In the genomic region with DNA sequence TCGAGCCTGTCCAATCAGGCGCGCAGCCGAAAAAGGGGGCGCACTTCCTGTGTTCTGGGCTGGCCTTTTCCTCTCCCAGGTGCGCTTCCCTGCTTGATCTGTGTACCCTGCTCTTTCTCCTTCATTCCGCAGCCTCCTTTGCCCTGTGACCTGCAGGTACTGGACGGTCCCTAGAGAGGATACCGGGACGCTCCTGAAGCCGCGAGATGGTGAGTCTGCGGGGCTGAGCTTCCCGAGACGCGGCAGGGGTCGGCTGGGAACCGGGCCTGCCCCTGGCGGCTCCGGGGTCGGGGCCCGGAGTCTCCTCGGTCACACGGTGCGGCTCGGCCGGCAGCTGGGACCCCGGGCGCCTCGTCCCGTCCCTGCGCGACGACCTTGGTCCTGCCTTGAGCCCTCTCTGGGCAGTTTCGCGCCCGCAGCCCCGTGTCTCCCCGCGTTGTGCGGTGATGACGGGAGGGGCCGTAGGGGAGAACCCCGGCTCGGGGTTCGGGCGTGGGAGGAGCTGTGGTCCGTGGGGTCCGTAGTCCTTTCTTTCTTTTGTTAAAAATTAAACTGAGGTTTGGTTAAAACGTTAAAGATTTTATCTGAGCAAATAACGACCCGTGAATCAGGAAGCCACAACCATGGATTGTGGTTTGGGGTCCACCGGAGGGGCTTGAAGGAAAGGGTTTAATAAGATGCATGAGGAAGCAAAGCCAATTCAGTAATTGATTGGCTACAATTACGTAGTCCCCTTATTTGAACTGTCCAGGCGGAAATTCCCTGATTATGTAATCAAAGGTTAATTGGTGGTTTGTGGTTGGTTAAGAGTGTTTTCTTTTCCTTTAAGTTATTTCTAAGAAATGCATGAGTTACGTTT, we compare ENCODE assay signal across 1 cellular context.
A peak's percentile ranks its signal among the peaks of the same experiment; 100 is the strongest.
TF ChIP-seq lines count a peak whose summit lies in the region.

No MANE protein-coding gene starts in this region.

TF ChIP-seq in HepG2, 621 proteins besides CTCF, POLR2A, EP300 and RAD21 (continued from another document and continues in another):
- 0 out of 2 replicates have a peak, but pooled peaks have one; percentile 82 for TF ChIP-seq ZSCAN21 (CRISPR knock-in tag; IDR thresholded peaks at IDR 0.05; ENCODE audit: borderline replicate concordance)
- TF ChIP-seq, protein P1, sequence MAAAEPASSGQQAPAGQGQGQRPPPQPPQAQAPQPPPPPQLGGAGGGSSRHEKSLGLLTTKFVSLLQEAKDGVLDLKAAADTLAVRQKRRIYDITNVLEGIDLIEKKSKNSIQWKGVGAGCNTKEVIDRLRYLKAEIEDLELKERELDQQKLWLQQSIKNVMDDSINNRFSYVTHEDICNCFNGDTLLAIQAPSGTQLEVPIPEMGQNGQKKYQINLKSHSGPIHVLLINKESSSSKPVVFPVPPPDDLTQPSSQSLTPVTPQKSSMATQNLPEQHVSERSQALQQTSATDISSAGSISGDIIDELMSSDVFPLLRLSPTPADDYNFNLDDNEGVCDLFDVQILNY (CRISPR knock-in tag; conservative IDR thresholded peaks at IDR 0.05) = peak; percentile 58; the same call in 1 of the 2 replicates
- TF ChIP-seq ZNF558 (CRISPR knock-in tag; IDR thresholded peaks at IDR 0.05; ENCODE audit: borderline replicate concordance) = no peak; the same call in none of the 2 replicates
- TF ChIP-seq, protein P2, sequence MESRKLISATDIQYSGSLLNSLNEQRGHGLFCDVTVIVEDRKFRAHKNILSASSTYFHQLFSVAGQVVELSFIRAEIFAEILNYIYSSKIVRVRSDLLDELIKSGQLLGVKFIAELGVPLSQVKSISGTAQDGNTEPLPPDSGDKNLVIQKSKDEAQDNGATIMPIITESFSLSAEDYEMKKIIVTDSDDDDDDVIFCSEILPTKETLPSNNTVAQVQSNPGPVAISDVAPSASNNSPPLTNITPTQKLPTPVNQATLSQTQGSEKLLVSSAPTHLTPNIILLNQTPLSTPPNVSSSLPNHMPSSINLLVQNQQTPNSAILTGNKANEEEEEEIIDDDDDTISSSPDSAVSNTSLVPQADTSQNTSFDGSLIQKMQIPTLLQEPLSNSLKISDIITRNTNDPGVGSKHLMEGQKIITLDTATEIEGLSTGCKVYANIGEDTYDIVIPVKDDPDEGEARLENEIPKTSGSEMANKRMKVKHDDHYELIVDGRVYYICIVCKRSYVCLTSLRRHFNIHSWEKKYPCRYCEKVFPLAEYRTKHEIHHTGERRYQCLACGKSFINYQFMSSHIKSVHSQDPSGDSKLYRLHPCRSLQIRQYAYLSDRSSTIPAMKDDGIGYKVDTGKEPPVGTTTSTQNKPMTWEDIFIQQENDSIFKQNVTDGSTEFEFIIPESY (CRISPR knock-in tag; IDR thresholded peaks at IDR 0.05) = no peak
- TF ChIP-seq, protein P3, sequence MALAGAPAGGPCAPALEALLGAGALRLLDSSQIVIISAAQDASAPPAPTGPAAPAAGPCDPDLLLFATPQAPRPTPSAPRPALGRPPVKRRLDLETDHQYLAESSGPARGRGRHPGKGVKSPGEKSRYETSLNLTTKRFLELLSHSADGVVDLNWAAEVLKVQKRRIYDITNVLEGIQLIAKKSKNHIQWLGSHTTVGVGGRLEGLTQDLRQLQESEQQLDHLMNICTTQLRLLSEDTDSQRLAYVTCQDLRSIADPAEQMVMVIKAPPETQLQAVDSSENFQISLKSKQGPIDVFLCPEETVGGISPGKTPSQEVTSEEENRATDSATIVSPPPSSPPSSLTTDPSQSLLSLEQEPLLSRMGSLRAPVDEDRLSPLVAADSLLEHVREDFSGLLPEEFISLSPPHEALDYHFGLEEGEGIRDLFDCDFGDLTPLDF (CRISPR knock-in tag; IDR thresholded peaks at IDR 0.05) = peak; percentile 60; the same call in 1 of the 2 replicates
- peak; percentile 88; the same call in 1 of the 2 replicates for TF ChIP-seq ZSCAN31 (CRISPR knock-in tag; IDR thresholded peaks at IDR 0.05; ENCODE audit: low read depth)
- TF ChIP-seq, protein P4, sequence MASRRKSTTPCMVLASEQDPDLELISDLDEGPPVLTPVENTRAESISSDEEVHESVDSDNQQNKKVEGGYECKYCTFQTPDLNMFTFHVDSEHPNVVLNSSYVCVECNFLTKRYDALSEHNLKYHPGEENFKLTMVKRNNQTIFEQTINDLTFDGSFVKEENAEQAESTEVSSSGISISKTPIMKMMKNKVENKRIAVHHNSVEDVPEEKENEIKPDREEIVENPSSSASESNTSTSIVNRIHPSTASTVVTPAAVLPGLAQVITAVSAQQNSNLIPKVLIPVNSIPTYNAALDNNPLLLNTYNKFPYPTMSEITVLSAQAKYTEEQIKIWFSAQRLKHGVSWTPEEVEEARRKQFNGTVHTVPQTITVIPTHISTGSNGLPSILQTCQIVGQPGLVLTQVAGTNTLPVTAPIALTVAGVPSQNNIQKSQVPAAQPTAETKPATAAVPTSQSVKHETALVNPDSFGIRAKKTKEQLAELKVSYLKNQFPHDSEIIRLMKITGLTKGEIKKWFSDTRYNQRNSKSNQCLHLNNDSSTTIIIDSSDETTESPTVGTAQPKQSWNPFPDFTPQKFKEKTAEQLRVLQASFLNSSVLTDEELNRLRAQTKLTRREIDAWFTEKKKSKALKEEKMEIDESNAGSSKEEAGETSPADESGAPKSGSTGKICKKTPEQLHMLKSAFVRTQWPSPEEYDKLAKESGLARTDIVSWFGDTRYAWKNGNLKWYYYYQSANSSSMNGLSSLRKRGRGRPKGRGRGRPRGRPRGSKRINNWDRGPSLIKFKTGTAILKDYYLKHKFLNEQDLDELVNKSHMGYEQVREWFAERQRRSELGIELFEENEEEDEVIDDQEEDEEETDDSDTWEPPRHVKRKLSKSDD (CRISPR knock-in tag; IDR thresholded peaks at IDR 0.05; ENCODE audit: low read depth) = peak; percentile 73; the same call in 1 of the 2 replicates
- no peak for TF ChIP-seq ZNF383 (CRISPR knock-in tag; IDR thresholded peaks at IDR 0.05; ENCODE audit: borderline replicate concordance)
- TF ChIP-seq ZNF747 (CRISPR knock-in tag; IDR thresholded peaks at IDR 0.05; ENCODE audit: borderline replicate concordance) = peak; percentile 90; the same call in 1 of the 2 replicates
- no peak; the same call in 1 of the 2 replicates for TF ChIP-seq ZNF569 (CRISPR knock-in tag; IDR thresholded peaks at IDR 0.05; ENCODE audit: borderline replicate concordance)
- peak; percentile 74; the same call in 1 of the 2 replicates for TF ChIP-seq DR1 (CRISPR knock-in tag; IDR thresholded peaks at IDR 0.05)
- peak; percentile 73 for TF ChIP-seq TCF7 (IDR thresholded peaks at IDR 0.05; ENCODE audit: low read depth)
- 0 out of 2 replicates have a peak, but pooled peaks have one; percentile 77 for TF ChIP-seq ZNF20 (CRISPR knock-in tag; IDR thresholded peaks at IDR 0.05)
- no peak for TF ChIP-seq ZNF530 (CRISPR knock-in tag; IDR thresholded peaks at IDR 0.05; ENCODE audit: low read depth)
- TF ChIP-seq CBFB (CRISPR knock-in tag; IDR thresholded peaks at IDR 0.05) = peak; percentile 96
- TF ChIP-seq, protein P5, sequence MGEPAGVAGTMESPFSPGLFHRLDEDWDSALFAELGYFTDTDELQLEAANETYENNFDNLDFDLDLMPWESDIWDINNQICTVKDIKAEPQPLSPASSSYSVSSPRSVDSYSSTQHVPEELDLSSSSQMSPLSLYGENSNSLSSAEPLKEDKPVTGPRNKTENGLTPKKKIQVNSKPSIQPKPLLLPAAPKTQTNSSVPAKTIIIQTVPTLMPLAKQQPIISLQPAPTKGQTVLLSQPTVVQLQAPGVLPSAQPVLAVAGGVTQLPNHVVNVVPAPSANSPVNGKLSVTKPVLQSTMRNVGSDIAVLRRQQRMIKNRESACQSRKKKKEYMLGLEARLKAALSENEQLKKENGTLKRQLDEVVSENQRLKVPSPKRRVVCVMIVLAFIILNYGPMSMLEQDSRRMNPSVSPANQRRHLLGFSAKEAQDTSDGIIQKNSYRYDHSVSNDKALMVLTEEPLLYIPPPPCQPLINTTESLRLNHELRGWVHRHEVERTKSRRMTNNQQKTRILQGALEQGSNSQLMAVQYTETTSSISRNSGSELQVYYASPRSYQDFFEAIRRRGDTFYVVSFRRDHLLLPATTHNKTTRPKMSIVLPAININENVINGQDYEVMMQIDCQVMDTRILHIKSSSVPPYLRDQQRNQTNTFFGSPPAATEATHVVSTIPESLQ (CRISPR knock-in tag; conservative IDR thresholded peaks at IDR 0.05) = peak; percentile 22
- TF ChIP-seq ONECUT2 (CRISPR knock-in tag; IDR thresholded peaks at IDR 0.05) = peak; percentile 75
- TF ChIP-seq, protein P6, sequence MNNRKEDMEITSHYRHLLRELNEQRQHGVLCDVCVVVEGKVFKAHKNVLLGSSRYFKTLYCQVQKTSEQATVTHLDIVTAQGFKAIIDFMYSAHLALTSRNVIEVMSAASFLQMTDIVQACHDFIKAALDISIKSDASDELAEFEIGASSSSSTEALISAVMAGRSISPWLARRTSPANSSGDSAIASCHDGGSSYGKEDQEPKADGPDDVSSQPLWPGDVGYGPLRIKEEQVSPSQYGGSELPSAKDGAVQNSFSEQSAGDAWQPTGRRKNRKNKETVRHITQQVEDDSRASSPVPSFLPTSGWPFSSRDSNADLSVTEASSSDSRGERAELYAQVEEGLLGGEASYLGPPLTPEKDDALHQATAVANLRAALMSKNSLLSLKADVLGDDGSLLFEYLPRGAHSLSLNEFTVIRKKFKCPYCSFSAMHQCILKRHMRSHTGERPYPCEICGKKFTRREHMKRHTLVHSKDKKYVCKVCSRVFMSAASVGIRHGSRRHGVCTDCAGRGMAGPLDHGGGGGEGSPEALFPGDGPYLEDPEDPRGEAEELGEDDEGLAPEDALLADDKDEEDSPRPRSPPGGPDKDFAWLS (CRISPR knock-in tag; IDR thresholded peaks at IDR 0.05; ENCODE audit: borderline replicate concordance) = no peak; the same call in 1 of the 2 replicates
- TF ChIP-seq, protein P7, sequence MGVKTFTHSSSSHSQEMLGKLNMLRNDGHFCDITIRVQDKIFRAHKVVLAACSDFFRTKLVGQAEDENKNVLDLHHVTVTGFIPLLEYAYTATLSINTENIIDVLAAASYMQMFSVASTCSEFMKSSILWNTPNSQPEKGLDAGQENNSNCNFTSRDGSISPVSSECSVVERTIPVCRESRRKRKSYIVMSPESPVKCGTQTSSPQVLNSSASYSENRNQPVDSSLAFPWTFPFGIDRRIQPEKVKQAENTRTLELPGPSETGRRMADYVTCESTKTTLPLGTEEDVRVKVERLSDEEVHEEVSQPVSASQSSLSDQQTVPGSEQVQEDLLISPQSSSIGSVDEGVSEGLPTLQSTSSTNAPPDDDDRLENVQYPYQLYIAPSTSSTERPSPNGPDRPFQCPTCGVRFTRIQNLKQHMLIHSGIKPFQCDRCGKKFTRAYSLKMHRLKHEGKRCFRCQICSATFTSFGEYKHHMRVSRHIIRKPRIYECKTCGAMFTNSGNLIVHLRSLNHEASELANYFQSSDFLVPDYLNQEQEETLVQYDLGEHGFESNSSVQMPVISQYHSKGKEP (CRISPR knock-in tag; IDR thresholded peaks at IDR 0.05) = 0 out of 2 replicates have a peak, but pooled peaks have one; percentile 38
- peak; percentile 92 for TF ChIP-seq ZNF256 (CRISPR knock-in tag; conservative IDR thresholded peaks at IDR 0.05)
- TF ChIP-seq CENPX (CRISPR knock-in tag; IDR thresholded peaks at IDR 0.05) = no peak
- peak; percentile 85 for TF ChIP-seq TAF15 (IDR thresholded peaks at IDR 0.05; ENCODE audit: low read depth, low read length, poor library complexity, severe bottlenecking)
- TF ChIP-seq ZNF792 (CRISPR knock-in tag; IDR thresholded peaks at IDR 0.05) = peak; percentile 69; the same call in 1 of the 2 replicates
- no peak; the same call in 1 of the 2 replicates for TF ChIP-seq JUNB (CRISPR knock-in tag; IDR thresholded peaks at IDR 0.05; ENCODE audit: borderline replicate concordance)
- TF ChIP-seq, protein P8, sequence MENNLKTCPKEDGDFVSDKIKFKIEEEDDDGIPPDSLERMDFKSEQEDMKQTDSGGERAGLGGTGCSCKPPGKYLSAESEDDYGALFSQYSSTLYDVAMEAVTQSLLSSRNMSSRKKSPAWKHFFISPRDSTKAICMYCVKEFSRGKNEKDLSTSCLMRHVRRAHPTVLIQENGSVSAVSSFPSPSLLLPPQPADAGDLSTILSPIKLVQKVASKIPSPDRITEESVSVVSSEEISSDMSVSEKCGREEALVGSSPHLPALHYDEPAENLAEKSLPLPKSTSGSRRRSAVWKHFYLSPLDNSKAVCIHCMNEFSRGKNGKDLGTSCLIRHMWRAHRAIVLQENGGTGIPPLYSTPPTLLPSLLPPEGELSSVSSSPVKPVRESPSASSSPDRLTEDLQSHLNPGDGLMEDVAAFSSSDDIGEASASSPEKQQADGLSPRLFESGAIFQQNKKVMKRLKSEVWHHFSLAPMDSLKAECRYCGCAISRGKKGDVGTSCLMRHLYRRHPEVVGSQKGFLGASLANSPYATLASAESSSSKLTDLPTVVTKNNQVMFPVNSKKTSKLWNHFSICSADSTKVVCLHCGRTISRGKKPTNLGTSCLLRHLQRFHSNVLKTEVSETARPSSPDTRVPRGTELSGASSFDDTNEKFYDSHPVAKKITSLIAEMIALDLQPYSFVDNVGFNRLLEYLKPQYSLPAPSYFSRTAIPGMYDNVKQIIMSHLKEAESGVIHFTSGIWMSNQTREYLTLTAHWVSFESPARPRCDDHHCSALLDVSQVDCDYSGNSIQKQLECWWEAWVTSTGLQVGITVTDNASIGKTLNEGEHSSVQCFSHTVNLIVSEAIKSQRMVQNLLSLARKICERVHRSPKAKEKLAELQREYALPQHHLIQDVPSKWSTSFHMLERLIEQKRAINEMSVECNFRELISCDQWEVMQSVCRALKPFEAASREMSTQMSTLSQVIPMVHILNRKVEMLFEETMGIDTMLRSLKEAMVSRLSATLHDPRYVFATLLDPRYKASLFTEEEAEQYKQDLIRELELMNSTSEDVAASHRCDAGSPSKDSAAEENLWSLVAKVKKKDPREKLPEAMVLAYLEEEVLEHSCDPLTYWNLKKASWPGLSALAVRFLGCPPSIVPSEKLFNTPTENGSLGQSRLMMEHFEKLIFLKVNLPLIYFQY (CRISPR knock-in tag; IDR thresholded peaks at IDR 0.05; ENCODE audit: borderline replicate concordance) = peak; percentile 78
- TF ChIP-seq, protein P9, sequence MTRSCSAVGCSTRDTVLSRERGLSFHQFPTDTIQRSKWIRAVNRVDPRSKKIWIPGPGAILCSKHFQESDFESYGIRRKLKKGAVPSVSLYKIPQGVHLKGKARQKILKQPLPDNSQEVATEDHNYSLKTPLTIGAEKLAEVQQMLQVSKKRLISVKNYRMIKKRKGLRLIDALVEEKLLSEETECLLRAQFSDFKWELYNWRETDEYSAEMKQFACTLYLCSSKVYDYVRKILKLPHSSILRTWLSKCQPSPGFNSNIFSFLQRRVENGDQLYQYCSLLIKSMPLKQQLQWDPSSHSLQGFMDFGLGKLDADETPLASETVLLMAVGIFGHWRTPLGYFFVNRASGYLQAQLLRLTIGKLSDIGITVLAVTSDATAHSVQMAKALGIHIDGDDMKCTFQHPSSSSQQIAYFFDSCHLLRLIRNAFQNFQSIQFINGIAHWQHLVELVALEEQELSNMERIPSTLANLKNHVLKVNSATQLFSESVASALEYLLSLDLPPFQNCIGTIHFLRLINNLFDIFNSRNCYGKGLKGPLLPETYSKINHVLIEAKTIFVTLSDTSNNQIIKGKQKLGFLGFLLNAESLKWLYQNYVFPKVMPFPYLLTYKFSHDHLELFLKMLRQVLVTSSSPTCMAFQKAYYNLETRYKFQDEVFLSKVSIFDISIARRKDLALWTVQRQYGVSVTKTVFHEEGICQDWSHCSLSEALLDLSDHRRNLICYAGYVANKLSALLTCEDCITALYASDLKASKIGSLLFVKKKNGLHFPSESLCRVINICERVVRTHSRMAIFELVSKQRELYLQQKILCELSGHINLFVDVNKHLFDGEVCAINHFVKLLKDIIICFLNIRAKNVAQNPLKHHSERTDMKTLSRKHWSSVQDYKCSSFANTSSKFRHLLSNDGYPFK (CRISPR knock-in tag; IDR thresholded peaks at IDR 0.05; ENCODE audit: borderline replicate concordance) = peak; percentile 79; the same call in 1 of the 2 replicates
- TF ChIP-seq ZNF556 (CRISPR knock-in tag; IDR thresholded peaks at IDR 0.05; ENCODE audit: borderline replicate concordance) = peak; percentile 52; the same call in 1 of the 2 replicates
- TF ChIP-seq ZNF382 (CRISPR knock-in tag; IDR thresholded peaks at IDR 0.05; ENCODE audit: borderline replicate concordance) = no peak
